Comparison of ENCODE assay signal across 8 cellular contexts in genomic region chr3:172140499-172141391, GRCh38.
DNase-seq lines count a peak whose midpoint lies in the region; ATAC-seq and TF ChIP-seq lines count a peak whose summit lies in the region.

No MANE protein-coding gene starts in this region.

- H3K27ac Mint-ChIP-seq in activated CD4-positive, alpha-beta T cell treated with anti-CD3 and anti-CD28 coated beads, Interleukin-2, amount 10 ng/mL, durations not matched to agents 7 days and 5 days, result no peak overlapping the region

- no peak for TF ChIP-seq RAD21 in HCT116 (IDR thresholded peaks at IDR 0.05; ENCODE audit: low read depth)

- H3K36me3 ChIP-seq in HCT116 (ENCODE audit: control insufficient read depth in 1 of 2, insufficient read depth in 2 of 2, low read length in 2 of 2), result no peaks in the 10 kb centered on the region
- H3K36me3 ChIP-seq in heart left ventricle, result peaks cover 0 to 3% (median 0%) of the 10 kb centered on the region in 9 donors
- no peaks in the 10 kb centered on the region for H3K36me3 ChIP-seq in skeletal muscle tissue (ENCODE audit: control insufficient read depth in 3 of 3, insufficient read depth in 3 of 3, low read length in 3 of 3)

- H3K9me3 Mint-ChIP-seq in activated CD4-positive, alpha-beta T cell treated with anti-CD3 and anti-CD28 coated beads, Interleukin-2, amount 10 ng/mL, durations not matched to agents 7 days and 5 days, result peaks cover 4% of the 10 kb centered on the region

- peaks cover 40% of the 10 kb centered on the region for H3K4me1 Mint-ChIP-seq in activated CD4-positive, alpha-beta T cell treated with anti-CD3 and anti-CD28 coated beads, Interleukin-2, amount 10 ng/mL, durations not matched to agents 7 days and 5 days

- intact Hi-C loops in HCT116 (cut with micrococcal nuclease), result no loop called here
- intact Hi-C loops in heart left ventricle (cut with DNase I), result loop anchor here in 2 of 10 donors (2.0 to 10.0 kb wide), 3 partner anchors 62 to 496 kb away; no protein-coding TSS in a partner anchor

- H3K36me3 Mint-ChIP-seq in activated CD4-positive, alpha-beta T cell treated with anti-CD3 and anti-CD28 coated beads, Interleukin-2, amount 10 ng/mL, durations not matched to agents 7 days and 5 days (ENCODE audit: low read depth), result peaks cover 12% of the 10 kb centered on the region

- no peak overlapping the region for H3K9ac ChIP-seq in HCT116 (ENCODE audit: low read length)
- H3K9ac ChIP-seq in skeletal muscle tissue (ENCODE audit: low read depth in 1 of 3, low read length in 3 of 3), result no peak overlapping the region

- no peaks in the 10 kb centered on the region for H3K9me3 ChIP-seq in HCT116 (ENCODE audit: control insufficient read depth in 1 of 2, insufficient read depth in 1 of 2, low read depth in 1 of 2, low read length in 2 of 2)
- H3K9me3 ChIP-seq in heart left ventricle, result peaks cover 0 to 9% (median 0%) of the 10 kb centered on the region in 12 donors
- no peaks in the 10 kb centered on the region for H3K9me3 ChIP-seq in skeletal muscle tissue (ENCODE audit: control insufficient read depth in 3 of 3, low read length in 3 of 3)

- no peak overlapping the region for H2AFZ ChIP-seq in HCT116 (ENCODE audit: low read depth, low read length, poor library complexity, severe bottlenecking)

- no peaks in the 10 kb centered on the region for H3K9me2 ChIP-seq in HCT116 (ENCODE audit: insufficient read depth)

- no peaks in the 10 kb centered on the region for H3K27me3 Mint-ChIP-seq in activated CD4-positive, alpha-beta T cell treated with anti-CD3 and anti-CD28 coated beads, Interleukin-2, amount 10 ng/mL, durations not matched to agents 7 days and 5 days

- H3K27me3 ChIP-seq in HCT116 (ENCODE audit: insufficient read depth, low read length) (no peaks in the 10 kb centered on the region), heart left ventricle (no peaks in the 10 kb centered on the region), skeletal muscle tissue (ENCODE audit: control insufficient read depth in 3 of 3, insufficient read depth in 3 of 3, low read length in 3 of 3) (no peaks in the 10 kb centered on the region)

- H3K4me3 ChIP-seq in HCT116 (replicated peaks in 1 of 2; ENCODE audit: low read depth in 1 of 2, low read length in 2 of 2) (no peak overlapping the region), heart left ventricle (no peak overlapping the region), skeletal muscle tissue (ENCODE audit: low read length in 3 of 3) (peak overlapping the region in 1 of 3 donors; percentile 42)

- WGBS in heart left ventricle, 4 donors, result 16 to 21% (median 18%) methylated on average over 7 of the region's 7 CpGs

- ATAC-seq in HCT116 (no peak), heart left ventricle (peak; percentile 22 to 78 (median 76))

- CTCF ChIA-PET in HCT116 (lab: Charles Lee), result no interaction called here
- CTCF ChIA-PET in activated CD4-positive, alpha-beta T cell treated with anti-CD3 and anti-CD28 coated beads, Interleukin-2, amount 10 ng/mL, durations not matched to agents 7 days and 5 days (lab: Charles Lee), result interaction anchor here (1.2 to 1.5 kb wide), 5 partner anchors 9 to 106 kb away, joined by 3 to 6 read pairs (median 3); no protein-coding TSS in a partner anchor

- no TSS peak for BruUV-seq in HCT116 (replicated peaks; lab: Mats Ljungman, UMichigan)

- no peaks in the 10 kb centered on the region for H4K20me1 ChIP-seq in HCT116 (ENCODE audit: insufficient read depth)

- no peak for TF ChIP-seq POLR2A in HCT116 (IDR thresholded peaks at IDR 0.05; ENCODE audit: borderline replicate concordance, extremely low read depth, insufficient read depth, insufficient read length)
- TF ChIP-seq POLR2A in heart left ventricle (IDR thresholded peaks at IDR 0.05), result no peak

- POLR2A ChIA-PET in HCT116 (lab: Charles Lee), result interaction anchor here (1.1 to 2.1 kb wide), 2 partner anchors 9 to 11 kb away, joined by 3 to 5 read pairs; no protein-coding TSS in a partner anchor
- POLR2A ChIA-PET in activated CD4-positive, alpha-beta T cell treated with anti-CD3 and anti-CD28 coated beads, Interleukin-2, amount 10 ng/mL, durations not matched to agents 7 days and 5 days (lab: Charles Lee), result interaction anchor here (0.6 to 0.7 kb wide), 2 partner anchors 509 to 693 kb away, joined by 3 to 5 read pairs; no protein-coding TSS in a partner anchor

- RAD21 ChIA-PET in HCT116 (lab: Charles Lee; ENCODE audit: low non-redundant PET in 1 of 2, low total read pairs in 2 of 2, uncharacterized antibody in 2 of 2, unreplicated experiment in 2 of 2), result no interaction called here

- peak overlapping the region; percentile 50 for H3K4me2 ChIP-seq in HCT116 (ENCODE audit: low read length)

- TF ChIP-seq CTCF in HCT116 (IDR thresholded peaks at IDR 0.05 in 2 of 3, conservative IDR thresholded peaks at IDR 0.05 in 1 of 3; ENCODE audit: borderline replicate concordance in 1 of 3, insufficient read depth in 1 of 3, low read depth in 2 of 3, low read length in 2 of 3) (no peak), heart left ventricle (IDR thresholded peaks at IDR 0.05) (no peak)

- H3K27ac ChIP-seq in HCT116 (ENCODE audit: low read depth, low read length) (no peak overlapping the region), heart left ventricle (peak overlapping the region in 11 of 12 donors; percentile 17 to 92 (median 68)), skeletal muscle tissue (ENCODE audit: low read depth, low read length) (peak overlapping the region; percentile 43)

- no peak overlapping the region for H3K4me3 Mint-ChIP-seq in activated CD4-positive, alpha-beta T cell treated with anti-CD3 and anti-CD28 coated beads, Interleukin-2, amount 10 ng/mL, durations not matched to agents 7 days and 5 days

- no peak for DNase-seq in HCT116 (ENCODE audit: low read depth, low spot score)
- peak; percentile 58 for DNase-seq in T1000 (lab: John Stamatoyannopoulos, UW)
- DNase-seq in heart left ventricle, result peak in 3 of 5 donors; percentile 27 to 48 (median 36)
- no peak for DNase-seq in NCI-H1105 treated with DMSO at 0.1 percent for 48 hours (lab: John Stamatoyannopoulos, UW)
- no peak for DNase-seq in effector CD8-positive, alpha-beta T cell (lab: John Stamatoyannopoulos, UW)
- no peak for DNase-seq in NCI-H2227 treated with DMSO at 0.1 percent for 48 hours (lab: John Stamatoyannopoulos, UW)
- no peak for DNase-seq in activated CD4-positive, alpha-beta T cell treated with anti-CD3 and anti-CD28 coated beads, Interleukin-2, amount 10 ng/mL, durations not matched to agents 7 days and 5 days

- H3K4me1 ChIP-seq in HCT116 (ENCODE audit: control insufficient read depth in 1 of 2, insufficient read depth in 2 of 2, low read length in 2 of 2) (peaks cover 68 to 71% of the 10 kb centered on the region in 2 experiments), heart left ventricle (peaks cover 24 to 100% (median 70%) of the 10 kb centered on the region in 12 donors), skeletal muscle tissue (ENCODE audit: control insufficient read depth in 3 of 3, insufficient read depth in 3 of 3, low read length in 3 of 3) (peaks cover 38 to 54% (median 45%) of the 10 kb centered on the region in 3 donors)

- peaks cover 15% of the 10 kb centered on the region; the same call in 1 of the 2 replicates for H3K79me2 ChIP-seq in HCT116 (ENCODE audit: insufficient read depth, low read length)

TF ChIP-seq in HCT116, 20 proteins besides CTCF, POLR2A, EP300 and RAD21:
- TF ChIP-seq CEBPB (IDR thresholded peaks at IDR 0.05; ENCODE audit: low read depth) (peak; percentile 76), EZH2phosphoT487 (IDR thresholded peaks at IDR 0.05; ENCODE audit: borderline replicate concordance) (no peak), SIN3A (IDR thresholded peaks at IDR 0.05; ENCODE audit: low read depth) (0 out of 2 replicates have a peak, but pooled peaks have one; percentile 7)

Comparison
In these comparisons a context has a peak if more than half of its experiments do, and no peak if none do; other contexts are left out.
1. DNase-seq: peak in T1000 (single experiment) and heart left ventricle (3 of 5); none in HCT116 (single experiment), NCI-H1105 treated with DMSO at 0.1 percent for 48 hours (single experiment), effector CD8-positive, alpha-beta T cell (single experiment), NCI-H2227 treated with DMSO at 0.1 percent for 48 hours (single experiment) and activated CD4-positive, alpha-beta T cell treated with anti-CD3 and anti-CD28 coated beads, Interleukin-2, amount 10 ng/mL, durations not matched to agents 7 days and 5 days (single experiment).